Comparison of ENCODE assay signal across 1 cellular context in the genomic region with DNA sequence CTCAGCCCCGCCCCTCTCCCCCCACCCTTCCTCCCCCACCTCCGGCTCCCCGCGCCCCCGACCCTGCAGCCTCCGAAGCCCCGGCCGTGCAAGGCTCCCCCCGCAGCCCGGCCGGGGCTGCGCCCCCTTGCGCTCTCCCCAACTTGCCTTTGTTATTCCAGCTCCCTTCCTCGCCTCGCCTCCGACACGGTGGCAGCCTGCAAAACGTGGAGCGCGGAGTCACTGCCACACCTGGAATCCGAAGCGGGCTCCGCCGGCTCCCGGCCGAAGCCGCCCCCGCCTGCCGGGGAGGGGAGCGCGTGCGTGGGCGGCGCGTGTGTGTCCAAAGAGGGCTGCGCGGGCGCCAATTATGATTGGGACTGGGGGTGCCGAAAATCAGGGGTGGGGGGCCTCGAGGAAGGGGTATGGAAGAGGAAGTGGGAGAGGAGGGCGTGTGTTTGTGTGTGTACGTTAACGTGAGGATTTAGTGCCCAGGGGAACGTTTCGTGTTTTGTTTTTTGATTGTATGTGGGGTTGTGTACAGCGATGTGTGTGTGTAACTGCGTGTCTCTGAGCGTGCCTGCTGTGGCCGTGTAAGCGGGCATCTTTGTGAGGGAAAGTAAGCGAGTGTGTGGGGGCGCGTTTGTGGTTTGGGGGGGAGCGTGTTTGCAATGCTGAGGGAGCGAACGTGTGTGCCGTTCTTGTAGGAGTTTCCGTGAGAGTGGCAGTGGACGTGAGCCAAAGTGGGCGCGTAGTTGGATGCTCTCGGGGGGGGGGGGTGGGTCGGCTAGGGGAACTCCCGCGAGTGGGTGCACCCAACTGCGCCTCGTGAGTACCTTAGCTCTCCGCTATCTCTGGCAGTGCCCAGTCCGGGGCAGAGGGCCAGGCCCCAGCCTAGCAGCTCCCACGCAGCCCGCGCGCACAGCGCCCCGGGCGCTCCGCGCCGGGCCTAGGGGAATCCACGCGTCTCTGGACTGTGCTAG.
TF ChIP-seq lines count a peak whose summit lies in the region.

No MANE protein-coding gene starts in this region.

TF ChIP-seq in HEK293, 187 proteins besides CTCF, POLR2A, EP300 and RAD21 (continued from another document):
- TF ChIP-seq, protein P1, sequence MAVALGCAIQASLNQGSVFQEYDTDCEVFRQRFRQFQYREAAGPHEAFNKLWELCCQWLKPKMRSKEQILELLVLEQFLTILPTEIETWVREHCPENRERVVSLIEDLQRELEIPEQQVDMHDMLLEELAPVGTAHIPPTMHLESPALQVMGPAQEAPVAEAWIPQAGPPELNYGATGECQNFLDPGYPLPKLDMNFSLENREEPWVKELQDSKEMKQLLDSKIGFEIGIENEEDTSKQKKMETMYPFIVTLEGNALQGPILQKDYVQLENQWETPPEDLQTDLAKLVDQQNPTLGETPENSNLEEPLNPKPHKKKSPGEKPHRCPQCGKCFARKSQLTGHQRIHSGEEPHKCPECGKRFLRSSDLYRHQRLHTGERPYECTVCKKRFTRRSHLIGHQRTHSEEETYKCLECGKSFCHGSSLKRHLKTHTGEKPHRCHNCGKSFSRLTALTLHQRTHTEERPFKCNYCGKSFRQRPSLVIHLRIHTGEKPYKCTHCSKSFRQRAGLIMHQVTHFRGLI (tag by site-specific recombination; IDR thresholded peaks at IDR 0.05) = 0 out of 2 replicates have a peak, but pooled peaks have one; percentile 38
- peak; percentile 89 for TF ChIP-seq ZNF777 (tag by site-specific recombination; IDR thresholded peaks at IDR 0.05; ENCODE audit: borderline replicate concordance)
- peak; percentile 65 for TF ChIP-seq KLF1 (tag by site-specific recombination; IDR thresholded peaks at IDR 0.05)
- 0 out of 2 replicates have a peak, but pooled peaks have one; percentile 76 for TF ChIP-seq BCL11A (tag by site-specific recombination; IDR thresholded peaks at IDR 0.05; ENCODE audit: low read depth)
- TF ChIP-seq ZEB2 (tag by site-specific recombination; IDR thresholded peaks at IDR 0.05) = peak; percentile 97
- TF ChIP-seq GFI1B (tag by site-specific recombination; IDR thresholded peaks at IDR 0.05) = no peak
- no peak for TF ChIP-seq ZNF155 (tag by site-specific recombination; IDR thresholded peaks at IDR 0.05)
- TF ChIP-seq ZNF366 (tag by site-specific recombination; conservative IDR thresholded peaks at IDR 0.05) = peak; percentile 53; the same call in 1 of the 2 replicates
- TF ChIP-seq, protein P2, sequence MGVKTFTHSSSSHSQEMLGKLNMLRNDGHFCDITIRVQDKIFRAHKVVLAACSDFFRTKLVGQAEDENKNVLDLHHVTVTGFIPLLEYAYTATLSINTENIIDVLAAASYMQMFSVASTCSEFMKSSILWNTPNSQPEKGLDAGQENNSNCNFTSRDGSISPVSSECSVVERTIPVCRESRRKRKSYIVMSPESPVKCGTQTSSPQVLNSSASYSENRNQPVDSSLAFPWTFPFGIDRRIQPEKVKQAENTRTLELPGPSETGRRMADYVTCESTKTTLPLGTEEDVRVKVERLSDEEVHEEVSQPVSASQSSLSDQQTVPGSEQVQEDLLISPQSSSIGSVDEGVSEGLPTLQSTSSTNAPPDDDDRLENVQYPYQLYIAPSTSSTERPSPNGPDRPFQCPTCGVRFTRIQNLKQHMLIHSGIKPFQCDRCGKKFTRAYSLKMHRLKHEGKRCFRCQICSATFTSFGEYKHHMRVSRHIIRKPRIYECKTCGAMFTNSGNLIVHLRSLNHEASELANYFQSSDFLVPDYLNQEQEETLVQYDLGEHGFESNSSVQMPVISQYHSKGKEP (tag by site-specific recombination; IDR thresholded peaks at IDR 0.05) = no peak; the same call in 1 of the 2 replicates
- TF ChIP-seq MZF1 (tag by site-specific recombination; IDR thresholded peaks at IDR 0.05; ENCODE audit: borderline replicate concordance) = no peak
- no peak for TF ChIP-seq ZNF239 (tag by site-specific recombination; IDR thresholded peaks at IDR 0.05)
- no peak for TF ChIP-seq YY1 (tag by site-specific recombination; IDR thresholded peaks at IDR 0.05)
- peak; percentile 34; the same call in 1 of the 2 replicates for TF ChIP-seq ZNF843 (tag by site-specific recombination; IDR thresholded peaks at IDR 0.05)
- TF ChIP-seq ZNF202 (tag by site-specific recombination; IDR thresholded peaks at IDR 0.05; ENCODE audit: borderline replicate concordance) = no peak
- no peak for TF ChIP-seq ZNF791 (tag by site-specific recombination; IDR thresholded peaks at IDR 0.05)
- TF ChIP-seq ZNF600 (tag by site-specific recombination; IDR thresholded peaks at IDR 0.05) = peak; percentile 71
- 0 out of 2 replicates have a peak, but pooled peaks have one; percentile 16 for TF ChIP-seq GLI4 (tag by site-specific recombination; IDR thresholded peaks at IDR 0.05)
- no peak for TF ChIP-seq ZNF549 (tag by site-specific recombination; IDR thresholded peaks at IDR 0.05)
- no peak for TF ChIP-seq ZNF223 (tag by site-specific recombination; IDR thresholded peaks at IDR 0.05)
- TF ChIP-seq ZBTB8A (tag by site-specific recombination; IDR thresholded peaks at IDR 0.05) = peak; percentile 93
- peak; percentile 80 for TF ChIP-seq ZBTB48 (tag by site-specific recombination; IDR thresholded peaks at IDR 0.05)
- no peak for TF ChIP-seq ZNF157 (tag by site-specific recombination; IDR thresholded peaks at IDR 0.05)
- no peak for TF ChIP-seq ZNF596 (tag by site-specific recombination; IDR thresholded peaks at IDR 0.05)
- TF ChIP-seq, protein P3, sequence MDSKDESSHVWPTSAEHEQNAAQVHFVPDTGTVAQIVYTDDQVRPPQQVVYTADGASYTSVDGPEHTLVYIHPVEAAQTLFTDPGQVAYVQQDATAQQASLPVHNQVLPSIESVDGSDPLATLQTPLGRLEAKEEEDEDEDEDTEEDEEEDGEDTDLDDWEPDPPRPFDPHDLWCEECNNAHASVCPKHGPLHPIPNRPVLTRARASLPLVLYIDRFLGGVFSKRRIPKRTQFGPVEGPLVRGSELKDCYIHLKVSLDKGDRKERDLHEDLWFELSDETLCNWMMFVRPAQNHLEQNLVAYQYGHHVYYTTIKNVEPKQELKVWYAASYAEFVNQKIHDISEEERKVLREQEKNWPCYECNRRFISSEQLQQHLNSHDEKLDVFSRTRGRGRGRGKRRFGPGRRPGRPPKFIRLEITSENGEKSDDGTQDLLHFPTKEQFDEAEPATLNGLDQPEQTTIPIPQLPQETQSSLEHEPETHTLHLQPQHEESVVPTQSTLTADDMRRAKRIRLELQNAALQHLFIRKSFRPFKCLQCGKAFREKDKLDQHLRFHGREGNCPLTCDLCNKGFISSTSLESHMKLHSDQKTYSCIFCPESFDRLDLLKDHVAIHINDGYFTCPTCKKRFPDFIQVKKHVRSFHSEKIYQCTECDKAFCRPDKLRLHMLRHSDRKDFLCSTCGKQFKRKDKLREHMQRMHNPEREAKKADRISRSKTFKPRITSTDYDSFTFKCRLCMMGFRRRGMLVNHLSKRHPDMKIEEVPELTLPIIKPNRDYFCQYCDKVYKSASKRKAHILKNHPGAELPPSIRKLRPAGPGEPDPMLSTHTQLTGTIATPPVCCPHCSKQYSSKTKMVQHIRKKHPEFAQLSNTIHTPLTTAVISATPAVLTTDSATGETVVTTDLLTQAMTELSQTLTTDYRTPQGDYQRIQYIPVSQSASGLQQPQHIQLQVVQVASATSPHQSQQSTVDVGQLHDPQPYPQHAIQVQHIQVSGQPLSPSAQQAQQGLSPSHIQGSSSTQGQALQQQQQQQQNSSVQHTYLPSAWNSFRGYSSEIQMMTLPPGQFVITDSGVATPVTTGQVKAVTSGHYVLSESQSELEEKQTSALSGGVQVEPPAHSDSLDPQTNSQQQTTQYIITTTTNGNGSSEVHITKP (tag by site-specific recombination; IDR thresholded peaks at IDR 0.05) = peak; percentile 72
